In the genomic region with DNA sequence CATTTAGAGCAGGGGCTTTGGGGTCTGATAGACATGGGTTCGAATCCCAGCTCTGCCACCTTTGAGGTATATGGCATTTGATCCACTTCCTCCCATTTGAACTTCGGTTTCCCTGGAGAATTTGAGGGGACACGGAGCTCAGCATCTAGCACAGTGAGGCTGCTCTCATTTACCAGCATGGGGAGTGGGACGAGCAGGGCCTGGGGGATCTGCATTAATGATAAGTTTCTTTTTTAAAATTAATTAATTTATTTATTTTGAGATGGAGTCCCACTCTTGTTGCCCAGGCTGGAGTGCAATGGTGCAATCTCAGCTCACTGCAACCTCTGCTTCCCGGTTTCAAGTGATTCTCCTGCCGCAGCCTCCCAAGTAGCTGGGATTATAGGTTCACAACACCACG, we compare ENCODE assay signal across 17 cellular contexts. TPM values are rescaled to one million over a fixed set of nuclear protein-coding genes. Genes with fewer than 3 reads are reported as not detected.
DNase-seq lines count a peak whose midpoint lies in the region; FAIRE-seq and TF ChIP-seq lines count a peak whose summit lies in the region.
"Had no signal": no experiment of that assay in that cellular context is flagged by ENCODE, and none has a peak within 500 bp of the region (broad histone marks: within the 10 kb centered on the region; RNA-seq: fewer than 3 reads in every experiment).

No MANE protein-coding gene starts in this region.

- H2BK12ac ChIP-seq in H9 (ENCODE audit: insufficient read length, low read depth, low read length), result no peak overlapping the region
- no peak overlapping the region for H2BK12ac ChIP-seq in H1 (ENCODE audit: low read depth, low read length)
- H2BK12ac ChIP-seq in mesenchymal stem cell (ENCODE audit: low read length in 2 of 2), result no peak overlapping the region

- H2BK20ac ChIP-seq in H9 (ENCODE audit: low read depth, low read length, poor library complexity, severe bottlenecking) (no peak overlapping the region), H1 (ENCODE audit: low read length) (no peak overlapping the region)

- FAIRE-seq in H1 (lab: Jason Lieb, UNC), result no peak
- FAIRE-seq: GM18507 had no signal

- H2AFZ ChIP-seq in H9 (ENCODE audit: low read length), result no peak overlapping the region
- no peak overlapping the region for H2AFZ ChIP-seq in H1 (ENCODE audit: low read length)
- H2AFZ ChIP-seq in mesenchymal stem cell (ENCODE audit: low read depth, low read length), result no peak overlapping the region

- H3K56ac ChIP-seq in H9 (ENCODE audit: insufficient read length, low read depth, low read length), result no peak overlapping the region
- H3K56ac ChIP-seq in H1 (replicated peaks; ENCODE audit: insufficient read length, low read depth, low read length), result no peak overlapping the region

- H3K18ac ChIP-seq in H9 (ENCODE audit: insufficient read length, low read depth, low read length), result no peak overlapping the region
- H3K18ac ChIP-seq in H1 (ENCODE audit: extremely low read depth, low read length), result no peak overlapping the region
- H3K18ac ChIP-seq in mesenchymal stem cell (ENCODE audit: low read depth in 1 of 2, low read length in 2 of 2), result no peak overlapping the region

- CTCF ChIA-PET in H1 (lab: Charles Lee; ENCODE audit: partially characterized antibody), result interaction anchor here (0.7 to 4.9 kb wide), 4 partner anchors 12 to 391 kb away, joined by 3 to 28 read pairs (median 3); no protein-coding TSS in a partner anchor

- DNase-seq in activated CD8-positive, alpha-beta memory T cell treated with anti-CD3 and anti-CD28 coated beads for 24 hours, result peak; percentile 19
- no peak for DNase-seq in activated CD8-positive, alpha-beta memory T cell treated with anti-CD3 and anti-CD28 coated beads, Interleukin-2, amount 50 U/mL, for 4 hours
- DNase-seq in H9 (peak; percentile 9), H1 (ENCODE audit: low read depth in 1 of 2, low spot score in 2 of 2) (no peak), type B pancreatic cell (ENCODE audit: extremely low spot score, unreplicated experiment) (peak; percentile 22), Peyer's patch (no peak), NCI-H1417 (lab: John Stamatoyannopoulos, UW) (no peak), mesenchymal stem cell (no peak)
- DNase-seq: CD4-positive, alpha-beta T cell; COR-L47; HFFc6; KG1; MG63 had no signal

- H4K91ac ChIP-seq in H9 (ENCODE audit: insufficient read length, low read depth, low read length) (no peak overlapping the region), H1 (replicated peaks; ENCODE audit: insufficient read length, low read length) (no peak overlapping the region), mesenchymal stem cell (ENCODE audit: low read length) (no peak overlapping the region)

- no peaks in the 10 kb centered on the region for H3K36me3 ChIP-seq in H1 (ENCODE audit: control insufficient read depth in 2 of 4, insufficient read depth in 4 of 4, low read length in 3 of 4)
- no peaks in the 10 kb centered on the region for H3K36me3 ChIP-seq in Peyer's patch
- H3K36me3 ChIP-seq in mesenchymal stem cell (ENCODE audit: control insufficient read depth in 1 of 2, insufficient read depth in 2 of 2, low read depth in 1 of 2, low read length in 2 of 2), result no peaks in the 10 kb centered on the region
- H3K36me3 ChIP-seq: BLaER1, HAP-1, MG63, SJCRH30 had no signal

- H3K9me3 ChIP-seq in H9 (ENCODE audit: control insufficient read depth, low read depth, low read length) (no peaks in the 10 kb centered on the region), H1 (ENCODE audit: insufficient read depth in 2 of 2, low read depth in 1 of 2, low read length in 1 of 2) (no peaks in the 10 kb centered on the region), Peyer's patch (peaks cover 0 to 2% (median 0%) of the 10 kb centered on the region in 4 donors), mesenchymal stem cell (ENCODE audit: control insufficient read depth, low read length) (peaks cover 7% of the 10 kb centered on the region)
- H3K9me3 ChIP-seq: HAP-1 had no signal

- H3K23ac ChIP-seq in H9 (ENCODE audit: insufficient read length, low read depth, low read length) (no peak overlapping the region), H1 (ENCODE audit: insufficient read length) (peak overlapping the region; percentile 27), mesenchymal stem cell (ENCODE audit: low read length in 2 of 2) (no peak overlapping the region)

- H3K27ac ChIP-seq in H9 (ENCODE audit: insufficient read length, low read depth, low read length) (no peak overlapping the region), H1 (ENCODE audit: low read depth, low read length) (no peak overlapping the region), Peyer's patch (no peak overlapping the region), mesenchymal stem cell (ENCODE audit: low read length, poor library complexity, severe bottlenecking) (no peak overlapping the region)
- H3K27ac ChIP-seq: BLaER1, SJCRH30 had no signal

- no peak for TF ChIP-seq EP300 in H1 (IDR thresholded peaks at IDR 0.05; ENCODE audit: borderline replicate concordance in 1 of 2, low read depth in 2 of 2, low read length in 2 of 2)

- peaks cover 7% of the 10 kb centered on the region for H3K27me3 Mint-ChIP-seq in H9 (ENCODE audit: low read depth)
- peaks cover 14% of the 10 kb centered on the region for H3K27me3 Mint-ChIP-seq in type B pancreatic cell
- H3K27me3 Mint-ChIP-seq: CD4-positive, alpha-beta T cell had no signal

- H2AK5ac ChIP-seq in H9 (ENCODE audit: insufficient read length, low read length) (no peak overlapping the region), H1 (ENCODE audit: low read depth, low read length) (no peak overlapping the region), mesenchymal stem cell (ENCODE audit: low read length, severe bottlenecking) (no peak overlapping the region)

- H3K4ac ChIP-seq in H9 (ENCODE audit: low read depth, low read length) (no peak overlapping the region), H1 (replicated peaks; ENCODE audit: insufficient read length, low read depth, low read length) (no peak overlapping the region), mesenchymal stem cell (ENCODE audit: low read depth in 1 of 2, low read length in 2 of 2) (no peak overlapping the region)

- no peaks in the 10 kb centered on the region for H3K27me3 ChIP-seq in H9 (ENCODE audit: insufficient read depth, low read length)
- H3K27me3 ChIP-seq in H1 (replicated peaks in 1 of 4; ENCODE audit: control insufficient read depth in 3 of 4, extremely low read depth in 1 of 4, insufficient read depth in 3 of 4, low read length in 3 of 4), result no peaks in the 10 kb centered on the region
- no peaks in the 10 kb centered on the region for H3K27me3 ChIP-seq in Peyer's patch
- peaks cover 19 to 37% of the 10 kb centered on the region in 2 experiments for H3K27me3 ChIP-seq in mesenchymal stem cell (ENCODE audit: control insufficient read depth in 1 of 2, insufficient read depth in 1 of 2, low read length in 2 of 2)
- H3K27me3 ChIP-seq: BLaER1, SJCRH30 had no signal

- TF ChIP-seq POLR2A in H1 (IDR thresholded peaks at IDR 0.05; ENCODE audit: control extremely low read depth in 1 of 2, low read depth in 2 of 2, low read length in 2 of 2) (no peak), Peyer's patch (IDR thresholded peaks at IDR 0.05) (no peak)

- H3K4me3 ChIP-seq in H1 (ENCODE audit: extremely low read depth in 1 of 4, insufficient read depth in 2 of 4, low read depth in 3 of 4, low read length in 4 of 4) (no peak overlapping the region), Peyer's patch (no peak overlapping the region), mesenchymal stem cell (ENCODE audit: insufficient read depth in 1 of 2, low read depth in 1 of 2, low read length in 2 of 2) (no peak overlapping the region)
- H3K4me3 ChIP-seq: BLaER1, HAP-1, MG63, SJCRH30 had no signal

- H3K9me3 Mint-ChIP-seq in H9 (no peaks in the 10 kb centered on the region), type B pancreatic cell (no peaks in the 10 kb centered on the region)

- H3K27ac Mint-ChIP-seq in H9 (no peak overlapping the region), type B pancreatic cell (no peak overlapping the region)
- H3K27ac Mint-ChIP-seq: CD4-positive, alpha-beta T cell; HFFc6 had no signal

- H4K5ac ChIP-seq in H9 (ENCODE audit: insufficient read length, low read depth, low read length) (no peak overlapping the region), H1 (ENCODE audit: insufficient read length, low read depth, low read length) (no peak overlapping the region)

- H2BK15ac ChIP-seq in H9 (ENCODE audit: low read depth, low read length), result no peak overlapping the region
- no peak overlapping the region for H2BK15ac ChIP-seq in H1 (ENCODE audit: low read length)
- no peak overlapping the region for H2BK15ac ChIP-seq in mesenchymal stem cell (ENCODE audit: low read depth, poor library complexity, severe bottlenecking)

- H3K36me3 Mint-ChIP-seq in H9 (ENCODE audit: insufficient read depth in 1 of 3, low read depth in 3 of 3) (no peaks in the 10 kb centered on the region), type B pancreatic cell (no peaks in the 10 kb centered on the region)

- H3K79me1 ChIP-seq in H9 (ENCODE audit: insufficient read depth, low read depth, low read length, poor library complexity, severe bottlenecking), result no peaks in the 10 kb centered on the region
- no peaks in the 10 kb centered on the region for H3K79me1 ChIP-seq in H1 (ENCODE audit: low read depth, low read length)
- H3K79me1 ChIP-seq in mesenchymal stem cell (replicated peaks; ENCODE audit: low read length, poor library complexity, severe bottlenecking), result no peaks in the 10 kb centered on the region

- no peaks in the 10 kb centered on the region for H3K23me2 ChIP-seq in H9 (ENCODE audit: insufficient read length, low read depth, low read length, poor library complexity, severe bottlenecking)
- H3K23me2 ChIP-seq in H1 (ENCODE audit: low read depth, low read length), result no peaks in the 10 kb centered on the region

- H2BK120ac ChIP-seq in H9 (ENCODE audit: low read depth, low read length, poor library complexity, severe bottlenecking) (no peak overlapping the region), H1 (replicated peaks; ENCODE audit: low read depth, low read length) (no peak overlapping the region), mesenchymal stem cell (ENCODE audit: low read depth, low read length) (no peak overlapping the region)

- no peak overlapping the region for H3K14ac ChIP-seq in H9 (ENCODE audit: insufficient read depth, low read length)
- no peak overlapping the region for H3K14ac ChIP-seq in H1 (ENCODE audit: insufficient read length)
- no peak overlapping the region for H3K14ac ChIP-seq in mesenchymal stem cell (ENCODE audit: low read length in 2 of 2)

- no peak overlapping the region for H4K8ac ChIP-seq in H9 (replicated peaks; ENCODE audit: insufficient read length, low read depth, low read length)
- H4K8ac ChIP-seq in H1 (ENCODE audit: extremely low read depth, insufficient read depth, low read length), result no peak overlapping the region
- H4K8ac ChIP-seq in mesenchymal stem cell (ENCODE audit: low read length), result no peak overlapping the region

- TF ChIP-seq RAD21 in H1 (IDR thresholded peaks at IDR 0.05 in 1 of 2, conservative IDR thresholded peaks at IDR 0.05 in 1 of 2; ENCODE audit: low read depth in 2 of 2, low read length in 2 of 2), result no peak

- TF ChIP-seq CTCF in H9 (conservative IDR thresholded peaks at IDR 0.05), result no peak
- TF ChIP-seq CTCF in H1 (IDR thresholded peaks at IDR 0.05; ENCODE audit: control extremely low read depth in 1 of 3, insufficient read depth in 1 of 3, low read depth in 1 of 3, low read length in 3 of 3), result no peak
- TF ChIP-seq CTCF in type B pancreatic cell (conservative IDR thresholded peaks at IDR 0.05), result no peak
- TF ChIP-seq CTCF in Peyer's patch (IDR thresholded peaks at IDR 0.05), result no peak

- H3K79me2 ChIP-seq in H9 (ENCODE audit: insufficient read depth, low read length) (no peaks in the 10 kb centered on the region), H1 (ENCODE audit: control insufficient read depth in 1 of 2, insufficient read depth in 2 of 2, low read length in 2 of 2) (no peaks in the 10 kb centered on the region)

- H3K4me1 ChIP-seq in H9 (ENCODE audit: insufficient read depth, low read length) (no peaks in the 10 kb centered on the region), H1 (replicated peaks in 1 of 4; ENCODE audit: control insufficient read depth in 3 of 4, insufficient read depth in 4 of 4, low read length in 3 of 4) (no peaks in the 10 kb centered on the region), Peyer's patch (no peaks in the 10 kb centered on the region), mesenchymal stem cell (ENCODE audit: control insufficient read depth, insufficient read depth, low read depth, low read length) (no peaks in the 10 kb centered on the region)
- H3K4me1 ChIP-seq: HAP-1 had no signal

- H4K20me1 ChIP-seq in H9 (ENCODE audit: control insufficient read depth, insufficient read depth, insufficient read length), result no peaks in the 10 kb centered on the region
- no peaks in the 10 kb centered on the region for H4K20me1 ChIP-seq in H1 (replicated peaks in 1 of 2; ENCODE audit: control insufficient read depth in 1 of 2, insufficient read depth in 2 of 2, low read length in 2 of 2)
- H4K20me1 ChIP-seq: BLaER1 had no signal

- H3K4me1 Mint-ChIP-seq in H9 (peaks cover 2 to 9% of the 10 kb centered on the region in 2 experiments; a peak in 2 of 4 replicates), type B pancreatic cell (ENCODE audit: unreplicated experiment) (peaks cover 20% of the 10 kb centered on the region)

- H2BK5ac ChIP-seq in H9 (ENCODE audit: insufficient read length, low read length) (no peak overlapping the region), H1 (ENCODE audit: low read depth, low read length) (no peak overlapping the region), mesenchymal stem cell (ENCODE audit: low read depth, low read length, poor library complexity, severe bottlenecking) (no peak overlapping the region)

- no peak overlapping the region for H3K9ac ChIP-seq in H9 (ENCODE audit: extremely low read depth, insufficient read length, low read length)
- no peak overlapping the region for H3K9ac ChIP-seq in H1 (replicated peaks in 1 of 4; ENCODE audit: extremely low read depth in 1 of 4, low read depth in 3 of 4, low read length in 3 of 4)
- H3K9ac ChIP-seq in mesenchymal stem cell (ENCODE audit: low read length), result no peak overlapping the region
- H3K9ac ChIP-seq: BLaER1 had no signal

- POLR2A ChIA-PET in H1 (lab: Charles Lee; ENCODE audit: partially characterized antibody), result no interaction called here

- H3T11ph ChIP-seq in H9 (ENCODE audit: low read length), result no peak overlapping the region

- no CpG with 5 or more reads among the region's 7 CpGs for WGBS in H9 (ENCODE audit: extremely low coverage, insufficient read length, low lambda C conversion rate)
- WGBS in H1 (ENCODE audit: extremely low coverage in 1 of 2, insufficient coverage in 1 of 2, insufficient read length in 1 of 2, insufficient replicate concordance in 2 of 2, low coverage in 1 of 2, low lambda C conversion rate in 2 of 2, missing lambda C conversion rate in 1 of 2), 2 experiments, result 95% methylated on average over 7 of the region's 7 CpGs; no CpG with 5 or more reads in 1 of the 2 experiments
- WGBS in mesenchymal stem cell, result 90% methylated on average over 6 of the region's 7 CpGs

- H3K4me2 ChIP-seq in H9 (ENCODE audit: insufficient read depth, insufficient read length, low read length) (no peak overlapping the region), H1 (ENCODE audit: insufficient read depth in 1 of 2, low read depth in 2 of 2, low read length in 2 of 2) (no peak overlapping the region), mesenchymal stem cell (ENCODE audit: low read length, poor library complexity, severe bottlenecking) (no peak overlapping the region)
- H3K4me2 ChIP-seq: BLaER1 had no signal

- H3K4me3 Mint-ChIP-seq in H9 (no peak overlapping the region), type B pancreatic cell (no peak overlapping the region)
- H3K4me3 Mint-ChIP-seq: CD4-positive, alpha-beta T cell; HFFc6 had no signal

RNA-seq across cellular contexts. Expression of a gene that starts 52.6 kb away (rescaled TPM):
- total RNA-seq in H9 (2021), result 2.1 and 2.2 TPM in 2 replicates
- 1.3 and 1.6 TPM in 2 replicates for total RNA-seq in H1 (2021; fragmentation: NEBNext Ultra II Directional; extraction: Animal tissue kit (Norgen Biotek cat#: 25700))
- polyA plus RNA-seq in H1 (2011; rRNA removed), result 2.6 and 3.2 TPM in 2 replicates
- 1.8 TPM for polyA plus RNA-seq in H1 (2011; cell fraction: cytosol; rRNA removed)
- 1.5 TPM for polyA plus RNA-seq in H1 (2011; cell fraction: nucleus; rRNA removed)
- polyA plus RNA-seq in H1 (2012, experiment 1 of 2), result 0.87 to 2.5 TPM (median 1.9 TPM) in 4 replicates
- 1.5 TPM for polyA plus RNA-seq in H1 (2012, experiment 2 of 2)
- polyA plus RNA-seq in H1 (2013, experiment 1 of 2), result 1.6 TPM
- polyA plus RNA-seq in H1 (2013, experiment 2 of 2), result 1.7 TPM
- polyA minus RNA-seq in H1 (2011; rRNA and poly(A)+ RNA removed), result 0.27 and 0.32 TPM in 2 replicates
- not detected for polyA minus RNA-seq in H1 (2011; cell fraction: cytosol; rRNA and poly(A)+ RNA removed)
- 0.60 TPM for polyA minus RNA-seq in H1 (2011; cell fraction: nucleus; rRNA and poly(A)+ RNA removed)
- 11.4 and 11.6 TPM in 2 replicates for total RNA-seq in type B pancreatic cell (ENCODE audit: low replicate concordance)
- 1 to 10 TPM in 1 of 4 donors, under 1 TPM in 2, not detected in 1; 0.57 to 3.7 (median 0.80) TPM for total RNA-seq in Peyer's patch
- 2.1 TPM for polyA plus RNA-seq in mesenchymal stem cell (2013, experiment 1 of 2)
- polyA plus RNA-seq in mesenchymal stem cell (2013, experiment 2 of 2), result 2.4 TPM
- total RNA-seq: CD4-positive, alpha-beta T cell had no signal

Comparison
In these comparisons a context has a peak if more than half of its experiments do, and no peak if none do; other contexts are left out.
1. DNase-seq: peak in activated CD8-positive, alpha-beta memory T cell treated with anti-CD3 and anti-CD28 coated beads for 24 hours (single experiment), H9 (single experiment) and type B pancreatic cell (single experiment); none in activated CD8-positive, alpha-beta memory T cell treated with anti-CD3 and anti-CD28 coated beads, Interleukin-2, amount 50 U/mL, for 4 hours (single experiment), H1 (0 of 2), Peyer's patch (0 of 3), NCI-H1417 (0 of 3) and mesenchymal stem cell (single experiment).